ENCODE assay signal across 8 cellular contexts in the genomic region with DNA sequence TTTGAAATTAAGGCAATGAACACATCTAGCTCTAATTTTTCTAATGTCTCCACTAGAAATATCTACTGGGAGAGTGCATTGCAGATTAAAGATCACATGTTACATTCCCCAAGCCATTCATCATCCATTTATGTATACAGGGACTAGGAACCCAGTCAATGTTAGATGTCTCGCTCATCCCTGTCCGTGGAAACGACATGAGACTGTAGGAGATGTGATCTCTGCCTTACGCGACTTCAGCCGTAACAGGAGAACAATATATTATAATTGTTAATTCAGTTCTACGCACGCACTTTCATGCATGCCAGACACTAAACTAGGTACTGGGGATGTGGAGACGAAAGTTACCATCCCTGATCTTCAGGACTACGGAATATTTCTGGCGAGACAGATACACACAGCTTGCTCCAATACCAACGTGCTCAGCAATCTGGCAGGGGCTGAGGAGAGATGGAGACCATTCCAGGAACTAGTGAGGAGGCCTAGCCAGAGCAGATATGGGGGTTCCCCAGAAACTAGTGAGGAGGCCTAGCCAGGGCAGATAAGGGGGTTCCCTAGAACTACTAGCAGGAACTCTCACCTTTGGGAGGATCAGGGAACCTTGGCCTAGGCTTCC. TPM values are rescaled to one million over a fixed set of nuclear protein-coding genes. Genes with fewer than 3 reads are reported as not detected.
A peak's percentile ranks its signal among the peaks of the same experiment; 100 is the strongest.
DNase-seq lines count a peak whose midpoint lies in the region; ATAC-seq, FAIRE-seq and TF ChIP-seq lines count a peak whose summit lies in the region.

No MANE protein-coding gene starts in this region.

- H3K27ac Mint-ChIP-seq in CD4-positive, alpha-beta memory T cell = peak overlapping the region; percentile 85 to 99 (median 94)
- peak overlapping the region; percentile 99 for H3K27ac Mint-ChIP-seq in GM23338
- peak overlapping the region; percentile 96 for H3K27ac Mint-ChIP-seq in T-helper 17 cell

- peak overlapping the region; percentile 100 for H3K4me2 ChIP-seq in GM23338
- peak overlapping the region; percentile 94 for H3K4me2 ChIP-seq in fibroblast of lung (ENCODE audit: extremely low read depth, insufficient read depth, low read length)
- H3K4me2 ChIP-seq in trophoblast cell (ENCODE audit: low read length) = peak overlapping the region; percentile 61

- no peak overlapping the region for H3K4ac ChIP-seq in trophoblast cell (ENCODE audit: low read depth, low read length)

- H2BK5ac ChIP-seq in trophoblast cell (ENCODE audit: low read depth, low read length, poor library complexity) = no peak overlapping the region

- H3K27me3 ChIP-seq in CD4-positive, alpha-beta memory T cell (ENCODE audit: insufficient read depth, low read length) = no peaks in the 10 kb centered on the region
- H3K27me3 ChIP-seq in GM23338 (ENCODE audit: insufficient read depth) (no peaks in the 10 kb centered on the region), fibroblast of lung (ENCODE audit: control insufficient read depth, insufficient read depth, low read length) (no peaks in the 10 kb centered on the region), trophoblast cell (ENCODE audit: insufficient read depth, low read length) (no peaks in the 10 kb centered on the region)

- H3K23ac ChIP-seq in trophoblast cell (ENCODE audit: low read length) = no peak overlapping the region

- no peak overlapping the region for H2BK12ac ChIP-seq in trophoblast cell (ENCODE audit: low read length)

- peak overlapping the region; percentile 66 to 90 for H3K4me3 ChIP-seq in CD4-positive, alpha-beta memory T cell (ENCODE audit: low read length in 2 of 2)
- H3K4me3 ChIP-seq in GM23338 = peak overlapping the region; percentile 95
- peak overlapping the region; percentile 69 to 87 (median 78) for H3K4me3 ChIP-seq in fibroblast of lung (replicated peaks in 1 of 4; ENCODE audit: control extremely low read depth in 1 of 4, insufficient read depth in 1 of 4, low read depth in 3 of 4, low read length in 4 of 4)
- no peak overlapping the region for H3K4me3 ChIP-seq in trophoblast cell (ENCODE audit: low read depth, low read length)

- no peak overlapping the region for H2AK5ac ChIP-seq in trophoblast cell (ENCODE audit: low read length)

- intact Hi-C loops in CD4-positive, alpha-beta memory T cell (cut with micrococcal nuclease) = loop anchor here (1.0 to 5.0 kb wide), 4 partner anchors 21 to 241 kb away; partner anchors contain the start of genes FAM118B, FOXRED1, RPUSD4 and TIRAP

- no peak overlapping the region for H3K18ac ChIP-seq in trophoblast cell (ENCODE audit: low read length)

- peaks cover 5% of the 10 kb centered on the region for H3K79me1 ChIP-seq in trophoblast cell (ENCODE audit: low read length)

- H2BK120ac ChIP-seq in trophoblast cell (ENCODE audit: insufficient read depth, low read length, poor library complexity) = no peak overlapping the region

- H3K14ac ChIP-seq in trophoblast cell (ENCODE audit: low read length) = no peak overlapping the region

- TF ChIP-seq CTCF in GM23338 (conservative IDR thresholded peaks at IDR 0.05; ENCODE audit: low read depth in 2 of 2) (no peak), fibroblast of lung (conservative IDR thresholded peaks at IDR 0.05 in 1 of 2, IDR thresholded peaks at IDR 0.05 in 1 of 2; ENCODE audit: low read depth in 1 of 2, low read length in 2 of 2) (no peak), D721Med (IDR thresholded peaks at IDR 0.05; ENCODE audit: insufficient read depth, missing control alignments) (no peak)

- FAIRE-seq in D721Med (lab: Jason Lieb, UNC) = no peak

- no peak overlapping the region for H3K9ac ChIP-seq in fibroblast of lung (ENCODE audit: insufficient read depth, low read length)
- no peak overlapping the region for H3K9ac ChIP-seq in trophoblast cell (ENCODE audit: low read length)

- H3K27me3 Mint-ChIP-seq in CD4-positive, alpha-beta memory T cell = no peaks in the 10 kb centered on the region
- peaks cover 5% of the 10 kb centered on the region for H3K27me3 Mint-ChIP-seq in GM23338 (ENCODE audit: insufficient read depth, low read depth, poor library complexity)
- no peaks in the 10 kb centered on the region for H3K27me3 Mint-ChIP-seq in T-helper 17 cell

- peak overlapping the region; percentile 86 to 99 (median 92) for H3K4me3 Mint-ChIP-seq in CD4-positive, alpha-beta memory T cell
- H3K4me3 Mint-ChIP-seq in GM23338 (peak overlapping the region; percentile 94), T-helper 17 cell (peak overlapping the region; percentile 98)

- H3K36me3 Mint-ChIP-seq in CD4-positive, alpha-beta memory T cell = peaks cover 8 to 36% of the 10 kb centered on the region in 2 donors
- H3K36me3 Mint-ChIP-seq in GM23338 (ENCODE audit: low read depth) (peaks cover 31% of the 10 kb centered on the region), T-helper 17 cell (ENCODE audit: low read depth) (peaks cover 2% of the 10 kb centered on the region)

- H3K4me1 Mint-ChIP-seq in CD4-positive, alpha-beta memory T cell = peaks cover 21 to 47% (median 34%) of the 10 kb centered on the region in 4 donors
- H3K4me1 Mint-ChIP-seq in GM23338 = peaks cover 19% of the 10 kb centered on the region
- H3K4me1 Mint-ChIP-seq in T-helper 17 cell = peaks cover 18% of the 10 kb centered on the region

- WGBS in trophoblast cell (ENCODE audit: extremely low coverage, insufficient coverage, insufficient read length) = no CpG with 5 or more reads among the region's 12 CpGs

- H3K27ac ChIP-seq in CD4-positive, alpha-beta memory T cell (ENCODE audit: low read depth, low read length) = peak overlapping the region; percentile 91
- H3K27ac ChIP-seq in GM23338 (ENCODE audit: low read depth) (no peak overlapping the region), fibroblast of lung (ENCODE audit: insufficient read depth, low read length) (peak overlapping the region; percentile 83), trophoblast cell (ENCODE audit: low read depth, low read length) (no peak overlapping the region)

- H4K20me1 ChIP-seq in GM23338 (replicated peaks; ENCODE audit: insufficient read depth) (no peaks in the 10 kb centered on the region), fibroblast of lung (ENCODE audit: control insufficient read depth, extremely low read depth, insufficient read depth, low read length) (no peaks in the 10 kb centered on the region)

- peak in 2 of 5 donors; percentile 12 to 53 for DNase-seq in CD4-positive, alpha-beta memory T cell
- DNase-seq in GM23338 (ENCODE audit: low spot score) = no peak
- DNase-seq in T-helper 17 cell = no peak
- no peak for DNase-seq in fibroblast of lung (ENCODE audit: low read depth in 2 of 2)
- no peak for DNase-seq in trophoblast cell
- no peak for DNase-seq in stimulated activated CD4-positive, alpha-beta T cell treated with anti-CD3 and anti-CD28 coated beads, Interleukin-1b, Interleukin-23, amount 100 ng/mL, for 48 hours
- no peak for DNase-seq in D721Med (ENCODE audit: insufficient read length, low spot score)
- no peak for DNase-seq in left lobe of liver (ENCODE audit: low spot score)

- H3K4me1 ChIP-seq in CD4-positive, alpha-beta memory T cell (ENCODE audit: insufficient read depth, low read length) = peaks cover 26% of the 10 kb centered on the region
- H3K4me1 ChIP-seq in GM23338 (ENCODE audit: insufficient read depth) (no peaks in the 10 kb centered on the region), fibroblast of lung (ENCODE audit: control insufficient read depth, extremely low read depth, insufficient read depth, low read length) (peaks cover 4% of the 10 kb centered on the region), trophoblast cell (ENCODE audit: control insufficient read depth in 1 of 2, insufficient read depth in 2 of 2, low read length in 2 of 2) (peaks cover 0 to 4% of the 10 kb centered on the region in 2 experiments)

- H3K9me3 ChIP-seq in CD4-positive, alpha-beta memory T cell (ENCODE audit: control insufficient read depth in 1 of 2, low read length in 2 of 2) = no peaks in the 10 kb centered on the region
- H3K9me3 ChIP-seq in T-helper 17 cell (ENCODE audit: control insufficient read depth, low read length, poor library complexity, severe bottlenecking) (no peaks in the 10 kb centered on the region), fibroblast of lung (ENCODE audit: control insufficient read depth, insufficient read depth, low read depth, low read length) (no peaks in the 10 kb centered on the region), trophoblast cell (ENCODE audit: insufficient read depth, low read depth, low read length) (no peaks in the 10 kb centered on the region)

- ATAC-seq in GM23338 = peak; percentile 3; the same call in 1 of the 3 replicates
- ATAC-seq in T-helper 17 cell = peak; percentile 31
- ATAC-seq in left lobe of liver = no peak

- CTCF ChIA-PET in CD4-positive, alpha-beta memory T cell (lab: Charles Lee; ENCODE audit: partially characterized antibody) = interaction anchor here (0.8 to 2.2 kb wide), 4 partner anchors 16 to 176 kb away, joined by 3 to 7 read pairs (median 4); no protein-coding TSS in a partner anchor

- no peak overlapping the region for H4K91ac ChIP-seq in trophoblast cell (ENCODE audit: low read depth, low read length)

- no peaks in the 10 kb centered on the region for H3K9me2 ChIP-seq in GM23338 (ENCODE audit: insufficient read depth)

- H2AFZ ChIP-seq in GM23338 (peak overlapping the region; percentile 8; the same call in 1 of the 2 replicates), fibroblast of lung (ENCODE audit: low read length) (peak overlapping the region; percentile 99), trophoblast cell (ENCODE audit: insufficient read depth, low read length, poor library complexity) (peak overlapping the region; percentile 93)

- H4K8ac ChIP-seq in trophoblast cell (ENCODE audit: low read depth, low read length) = no peak overlapping the region

- no peak overlapping the region for H4K12ac ChIP-seq in trophoblast cell (ENCODE audit: low read depth, low read length)

- POLR2A ChIA-PET in CD4-positive, alpha-beta memory T cell (lab: Charles Lee; ENCODE audit: partially characterized antibody) = interaction anchor here (0.6 to 2.8 kb wide), 16 partner anchors 11 to 735 kb away, joined by 3 to 39 read pairs (median 4); partner anchors contain the start of genes CDON, EI24, FOXRED1 and HYLS1

- no peaks in the 10 kb centered on the region for H3F3A ChIP-seq in GM23338 (replicated peaks; ENCODE audit: low read depth)

- H3K9me3 Mint-ChIP-seq in CD4-positive, alpha-beta memory T cell = no peaks in the 10 kb centered on the region
- H3K9me3 Mint-ChIP-seq in GM23338 = 0 out of 3 replicates have a peak, but pooled peaks cover 2% of the 10 kb centered on the region

- H3K36me3 ChIP-seq in CD4-positive, alpha-beta memory T cell (ENCODE audit: insufficient read depth, low read length) = no peaks in the 10 kb centered on the region
- H3K36me3 ChIP-seq in GM23338 (ENCODE audit: insufficient read depth) = no peaks in the 10 kb centered on the region
- no peaks in the 10 kb centered on the region for H3K36me3 ChIP-seq in fibroblast of lung (ENCODE audit: control insufficient read depth, insufficient read depth, low read length)
- peaks cover 0 to 2% of the 10 kb centered on the region in 2 experiments for H3K36me3 ChIP-seq in trophoblast cell (ENCODE audit: control insufficient read depth in 1 of 2, insufficient read depth in 2 of 2, low read length in 2 of 2)

- H3K79me2 ChIP-seq in GM23338 (replicated peaks; ENCODE audit: insufficient read depth) (peaks cover 22% of the 10 kb centered on the region), fibroblast of lung (ENCODE audit: control insufficient read depth, insufficient read depth, low read length) (no peaks in the 10 kb centered on the region), trophoblast cell (ENCODE audit: control insufficient read depth, insufficient read depth, low read length, poor library complexity) (peaks cover 4% of the 10 kb centered on the region)

RNA-seq across cellular contexts. Expression of gene DCPS, which starts 0.7 kb away (rescaled TPM):
- 10 to 100 TPM; 20.2 to 21.2 TPM for total RNA-seq in CD4-positive, alpha-beta memory T cell
- polyA plus RNA-seq in CD4-positive, alpha-beta memory T cell = 10 to 100 TPM; 40.3 to 48.0 TPM
- 26.8 and 28.5 TPM in 2 replicates for total RNA-seq in GM23338 (2014; rRNA removed; shearing (Covaris generic))
- polyA plus RNA-seq in GM23338 (2016; fragmentation: Nextera tagmentation; extraction: Ambion mirVana) (41.1 and 46.4 TPM in 2 replicates), fibroblast of lung (22.7 and 40.8 TPM in 2 replicates)
- total RNA-seq in T-helper 17 cell (10 to 100 TPM; 12.1 to 14.9 TPM), fibroblast of lung (9.8 and 13.0 TPM in 2 replicates), left lobe of liver (14.5 TPM)
- 20.1 and 42.9 TPM in 2 replicates for polyA plus RNA-seq in fibroblast of lung (2012)
- polyA minus RNA-seq in fibroblast of lung (ENCODE audit: low replicate concordance) = 16.3 and 32.0 TPM in 2 replicates
- polyA plus RNA-seq in trophoblast cell (2013) = 11.2 and 12.2 TPM in 2 replicates

RNA-seq across cellular contexts. Expression of gene TIRAP, which starts 21.7 kb away (rescaled TPM):
- total RNA-seq in CD4-positive, alpha-beta memory T cell = 10 to 100 TPM; 25.4 to 27.4 TPM
- 10 to 100 TPM in 1 of 2 donors, 1 to 10 TPM in 1; 5.9 to 12.8 TPM for polyA plus RNA-seq in CD4-positive, alpha-beta memory T cell
- 2.6 and 3.4 TPM in 2 replicates for total RNA-seq in GM23338 (2014; rRNA removed; shearing (Covaris generic))
- polyA plus RNA-seq in GM23338 (2016; fragmentation: Nextera tagmentation; extraction: Ambion mirVana) (0.89 and 1.1 TPM in 2 replicates), fibroblast of lung (5.1 and 5.4 TPM in 2 replicates)
- total RNA-seq in T-helper 17 cell (10 to 100 TPM; 13.1 to 14.1 TPM), fibroblast of lung (3.3 and 4.8 TPM in 2 replicates), left lobe of liver (11.4 TPM)
- 5.7 and 7.4 TPM in 2 replicates for polyA plus RNA-seq in fibroblast of lung (2012)
- 16.3 and 17.4 TPM in 2 replicates for polyA minus RNA-seq in fibroblast of lung (ENCODE audit: low replicate concordance)
- 6.7 and 7.5 TPM in 2 replicates for polyA plus RNA-seq in trophoblast cell (2013)

RNA-seq across cellular contexts. Expression of gene FOXRED1, which starts 35.6 kb away (rescaled TPM):
- total RNA-seq in CD4-positive, alpha-beta memory T cell = 10 to 100 TPM; 30.5 to 32.5 TPM
- 10 to 100 TPM; 18.7 to 27.3 TPM for polyA plus RNA-seq in CD4-positive, alpha-beta memory T cell
- 41.0 and 59.2 TPM in 2 replicates for total RNA-seq in GM23338 (2014; rRNA removed; shearing (Covaris generic))
- polyA plus RNA-seq in GM23338 (2016; fragmentation: Nextera tagmentation; extraction: Ambion mirVana) = 25.2 and 27.0 TPM in 2 replicates
- 10 to 100 TPM; 21.7 to 24.9 TPM for total RNA-seq in T-helper 17 cell
- total RNA-seq in fibroblast of lung = 8.7 and 8.8 TPM in 2 replicates
- polyA plus RNA-seq in fibroblast of lung = 8.6 and 20.4 TPM in 2 replicates
- 7.9 and 18.4 TPM in 2 replicates for polyA plus RNA-seq in fibroblast of lung (2012)
- polyA minus RNA-seq in fibroblast of lung (ENCODE audit: low replicate concordance) = 18.1 and 35.6 TPM in 2 replicates
- 17.9 and 18.3 TPM in 2 replicates for polyA plus RNA-seq in trophoblast cell (2013)
- total RNA-seq in left lobe of liver = 46.0 TPM

RNA-seq across cellular contexts. Expression of gene SRPRA, which starts 35.9 kb away (rescaled TPM):
- 100 to 1,000 TPM; 171 to 176 TPM for total RNA-seq in CD4-positive, alpha-beta memory T cell
- polyA plus RNA-seq in CD4-positive, alpha-beta memory T cell = 100 to 1,000 TPM; 132 to 146 TPM
- 49.3 and 53.2 TPM in 2 replicates for total RNA-seq in GM23338 (2014; rRNA removed; shearing (Covaris generic))
- 27.1 and 28.0 TPM in 2 replicates for polyA plus RNA-seq in GM23338 (2016; fragmentation: Nextera tagmentation; extraction: Ambion mirVana)
- 100 to 1,000 TPM; 182 to 192 TPM for total RNA-seq in T-helper 17 cell
- 43.1 and 52.8 TPM in 2 replicates for total RNA-seq in fibroblast of lung
- polyA plus RNA-seq in fibroblast of lung = 134 and 160 TPM in 2 replicates
- polyA plus RNA-seq in fibroblast of lung (2012) = 117 and 129 TPM in 2 replicates
- polyA minus RNA-seq in fibroblast of lung (ENCODE audit: low replicate concordance) = 193 and 214 TPM in 2 replicates
- polyA plus RNA-seq in trophoblast cell (2013) = 126 and 135 TPM in 2 replicates
- total RNA-seq in left lobe of liver = 149 TPM

RNA-seq across cellular contexts. Expression of gene ST3GAL4, which starts 50.9 kb away (rescaled TPM):
- total RNA-seq in CD4-positive, alpha-beta memory T cell = 1 to 10 TPM; 2.6 TPM
- polyA plus RNA-seq in CD4-positive, alpha-beta memory T cell = 1 to 10 TPM; 4.6 to 5.9 TPM
- 16.6 and 28.0 TPM in 2 replicates for total RNA-seq in GM23338 (2014; rRNA removed; shearing (Covaris generic))
- polyA plus RNA-seq in GM23338 (2016; fragmentation: Nextera tagmentation; extraction: Ambion mirVana) (10.1 and 10.8 TPM in 2 replicates), fibroblast of lung (16.7 and 24.8 TPM in 2 replicates)
- total RNA-seq in T-helper 17 cell (1 to 10 TPM; 3.0 to 4.8 TPM), fibroblast of lung (25.2 and 36.8 TPM in 2 replicates), left lobe of liver (7.3 TPM)
- polyA plus RNA-seq in fibroblast of lung (2012) = 14.7 and 23.5 TPM in 2 replicates
- polyA minus RNA-seq in fibroblast of lung (ENCODE audit: low replicate concordance) = 25.7 and 55.7 TPM in 2 replicates
- 16.1 and 17.5 TPM in 2 replicates for polyA plus RNA-seq in trophoblast cell (2013)

Comparison
In these comparisons a context has a peak if more than half of its experiments do, and no peak if none do; other contexts are left out.
1. H3K27ac ChIP-seq: peak in CD4-positive, alpha-beta memory T cell (single experiment) and fibroblast of lung (single experiment); none in GM23338 (single experiment) and trophoblast cell (single experiment).
2. H2AFZ ChIP-seq: peak in every context shown above with its lines; median percentile 99 in fibroblast of lung; 93 in trophoblast cell; 8 in GM23338.
3. Peak in every context shown above with its lines, with median percentiles within 50 percentile points of each other: H3K27ac Mint-ChIP-seq, H3K4me3 Mint-ChIP-seq and H3K4me2 ChIP-seq.